ENCODE assay signal across 1 cellular context in the genomic region with DNA sequence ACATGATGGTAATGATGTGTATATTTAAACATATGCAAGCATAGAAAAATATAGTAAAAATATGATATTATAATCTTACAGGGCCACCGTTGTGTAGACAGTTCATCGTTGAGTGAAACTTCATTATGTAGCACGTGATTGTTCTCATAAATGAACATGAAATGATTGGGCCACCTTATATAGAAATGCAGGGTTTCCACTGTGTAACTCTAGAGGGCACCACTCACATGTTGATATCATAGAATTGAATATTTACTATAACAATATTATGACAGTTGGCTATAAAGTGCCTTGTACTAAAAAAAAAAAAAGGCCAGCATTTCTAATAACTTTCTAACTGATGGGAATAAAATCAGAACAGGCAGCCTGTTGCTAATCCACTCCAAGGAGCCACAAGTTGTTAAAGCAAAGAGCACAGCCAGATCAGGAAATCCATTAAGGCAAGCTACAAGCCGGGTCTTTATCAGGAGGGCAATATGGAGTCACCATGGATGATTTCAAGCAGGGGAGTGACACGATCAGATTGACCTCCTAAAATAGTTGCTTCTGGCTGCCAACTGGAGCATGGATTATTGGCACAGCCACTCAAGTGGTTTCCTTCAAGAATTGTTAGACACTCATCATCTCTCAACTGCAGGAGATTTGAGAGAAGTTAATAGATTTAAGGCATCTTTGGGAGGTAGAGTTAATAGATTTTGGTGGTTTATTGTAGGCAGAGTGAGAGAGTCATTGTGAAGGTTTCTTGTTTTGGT.
TF ChIP-seq lines count a peak whose summit lies in the region.

No MANE protein-coding gene starts in this region.

TF ChIP-seq in HEK293, 187 proteins besides CTCF, POLR2A, EP300 and RAD21:
- TF ChIP-seq, protein P1, sequence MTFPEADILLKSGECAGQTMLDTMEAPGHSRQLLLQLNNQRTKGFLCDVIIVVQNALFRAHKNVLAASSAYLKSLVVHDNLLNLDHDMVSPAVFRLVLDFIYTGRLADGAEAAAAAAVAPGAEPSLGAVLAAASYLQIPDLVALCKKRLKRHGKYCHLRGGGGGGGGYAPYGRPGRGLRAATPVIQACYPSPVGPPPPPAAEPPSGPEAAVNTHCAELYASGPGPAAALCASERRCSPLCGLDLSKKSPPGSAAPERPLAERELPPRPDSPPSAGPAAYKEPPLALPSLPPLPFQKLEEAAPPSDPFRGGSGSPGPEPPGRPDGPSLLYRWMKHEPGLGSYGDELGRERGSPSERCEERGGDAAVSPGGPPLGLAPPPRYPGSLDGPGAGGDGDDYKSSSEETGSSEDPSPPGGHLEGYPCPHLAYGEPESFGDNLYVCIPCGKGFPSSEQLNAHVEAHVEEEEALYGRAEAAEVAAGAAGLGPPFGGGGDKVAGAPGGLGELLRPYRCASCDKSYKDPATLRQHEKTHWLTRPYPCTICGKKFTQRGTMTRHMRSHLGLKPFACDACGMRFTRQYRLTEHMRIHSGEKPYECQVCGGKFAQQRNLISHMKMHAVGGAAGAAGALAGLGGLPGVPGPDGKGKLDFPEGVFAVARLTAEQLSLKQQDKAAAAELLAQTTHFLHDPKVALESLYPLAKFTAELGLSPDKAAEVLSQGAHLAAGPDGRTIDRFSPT (tag by site-specific recombination; IDR thresholded peaks at IDR 0.05): no peak
- TF ChIP-seq ZNF433 (tag by site-specific recombination; IDR thresholded peaks at IDR 0.05; ENCODE audit: low read depth): no peak
- TF ChIP-seq SCRT2 (tag by site-specific recombination; IDR thresholded peaks at IDR 0.05): peak; percentile 44
